16 cellular contexts compared by ENCODE assay signal in genomic region chr16:85738878-85739715, GRCh38. TPM values are rescaled to one million over a fixed set of nuclear protein-coding genes. Genes with fewer than 3 reads are reported as not detected.
DNase-seq lines count a peak whose midpoint lies in the region; ATAC-seq and TF ChIP-seq lines count a peak whose summit lies in the region.
"Had no signal": no experiment of that assay in that cellular context is flagged by ENCODE, and none has a peak within 500 bp of the region (broad histone marks: within the 10 kb centered on the region; RNA-seq: fewer than 3 reads in every experiment).

No MANE protein-coding gene starts in this region.

- TF ChIP-seq RAD21 in SK-N-SH (IDR thresholded peaks at IDR 0.05; ENCODE audit: low read length), result no peak

- H3K27ac ChIP-seq in SK-N-SH (ENCODE audit: low read depth in 2 of 2, low read length in 1 of 2) (0 out of 4 replicates have a peak overlapping the region, but pooled peaks of 1 of the 2 experiments have one; percentile 7), osteoblast (ENCODE audit: low read depth, low read length) (no peak overlapping the region), coronary artery (no peak overlapping the region)
- H3K27ac ChIP-seq: 22Rv1; A549; BLaER1 treated with 17β-estradiol and CSF1 and Interleukin-3, amounts not matched to agents 10 nM and 100 nM; GM23248; HL-60 had no signal

- no peak overlapping the region for H3K4me3 ChIP-seq in SK-N-SH (ENCODE audit: low read depth in 2 of 2, low read length in 1 of 2)
- H3K4me3 ChIP-seq in osteoblast (ENCODE audit: insufficient read depth, low read length), result no peak overlapping the region
- H3K4me3 ChIP-seq in coronary artery, result no peak overlapping the region
- H3K4me3 ChIP-seq: A549; BLaER1 treated with 17β-estradiol and CSF1 and Interleukin-3, amounts not matched to agents 10 nM and 100 nM; GM23248 had no signal

- H3K9me3 ChIP-seq in SK-N-SH, result no peaks in the 10 kb centered on the region
- H3K9me3 ChIP-seq in osteoblast (ENCODE audit: low read depth, low read length), result no peaks in the 10 kb centered on the region
- H3K9me3 ChIP-seq: A549; BLaER1 treated with 17β-estradiol and CSF1 and Interleukin-3, amounts not matched to agents 10 nM and 100 nM had no signal

- POLR2A ChIA-PET in SK-N-SH (lab: Yijun Ruan, JAX), result no interaction called here

- 78% methylated on average over 13 of the region's 13 CpGs for WGBS in SK-N-SH (ENCODE audit: low lambda C conversion rate)

- H3K36me3 ChIP-seq in SK-N-SH (replicated peaks in 1 of 2; ENCODE audit: control insufficient read depth in 1 of 2, insufficient read depth in 2 of 2, low read length in 1 of 2) (no peaks in the 10 kb centered on the region), osteoblast (ENCODE audit: insufficient read depth, low read length) (no peaks in the 10 kb centered on the region)

- TF ChIP-seq CTCF in SK-N-SH (IDR thresholded peaks at IDR 0.05), result no peak
- TF ChIP-seq CTCF in osteoblast (IDR thresholded peaks at IDR 0.05; ENCODE audit: extremely low read depth, low read depth, low read length), result no peak
- TF ChIP-seq CTCF in coronary artery (IDR thresholded peaks at IDR 0.05), result no peak

- H2AFZ ChIP-seq in SK-N-SH (ENCODE audit: low read depth) (no peak overlapping the region), osteoblast (ENCODE audit: low read length) (no peak overlapping the region)
- H2AFZ ChIP-seq: GM23248 had no signal

- ATAC-seq in SK-N-SH treated with all-trans-retinoic acid at 6 μM for 48 hours, result no peak
- ATAC-seq in activated CD4-positive, CD25-positive, alpha-beta regulatory T cell treated with anti-CD3 and anti-CD28 coated beads, Interleukin-2, amount 50 U/mL, for 24 hours, result no peak
- no peak for ATAC-seq in HG03342 (IDR thresholded peaks at IDR 0.05; ENCODE audit: unreplicated experiment)
- ATAC-seq: A549; CD8-positive, alpha-beta T cell had no signal

- H3K27me3 ChIP-seq in SK-N-SH (ENCODE audit: insufficient read depth) (no peaks in the 10 kb centered on the region), osteoblast (ENCODE audit: insufficient read depth, low read length) (no peaks in the 10 kb centered on the region)

- H3K4me1 ChIP-seq in SK-N-SH (ENCODE audit: control insufficient read depth in 1 of 2, insufficient read depth in 2 of 2, low read depth in 1 of 2, low read length in 1 of 2) (peaks cover 0 to 8% of the 10 kb centered on the region in 2 experiments; a peak in 1 of 4 replicates), osteoblast (ENCODE audit: insufficient read depth, low read length) (no peaks in the 10 kb centered on the region)
- H3K4me1 ChIP-seq: A549 had no signal

- CTCF ChIA-PET in SK-N-SH (lab: Yijun Ruan, JAX), result interaction anchor here (0.8 to 1.2 kb wide), 2 partner anchors 21 to 23 kb away, joined by 3 read pairs; no protein-coding TSS in a partner anchor

- H3K9ac ChIP-seq in SK-N-SH, result no peak overlapping the region
- H3K9ac ChIP-seq: BLaER1 treated with 17β-estradiol and CSF1 and Interleukin-3, amounts not matched to agents 10 nM and 100 nM; GM23248 had no signal

- H3K79me2 ChIP-seq in SK-N-SH (ENCODE audit: insufficient read depth) (peaks cover 18% of the 10 kb centered on the region), osteoblast (ENCODE audit: insufficient read depth, low read length) (no peaks in the 10 kb centered on the region)

- peak; percentile 51 for DNase-seq in SK-N-SH
- peak; percentile 18 for DNase-seq in amniotic epithelial cell (ENCODE audit: low read depth)
- peak; percentile 66 for DNase-seq in osteoblast (ENCODE audit: insufficient read length, low spot score, missing footprints)
- no peak for DNase-seq in coronary artery (ENCODE audit: low spot score)
- DNase-seq: CD8-positive, alpha-beta T cell; COR-L47; GDM1; GM23248; HCEC 1CT had no signal

- no peaks in the 10 kb centered on the region for H3K9me2 ChIP-seq in SK-N-SH

- no peaks in the 10 kb centered on the region for H3F3A ChIP-seq in SK-N-SH (replicated peaks; ENCODE audit: insufficient read depth)

- no peak for TF ChIP-seq EP300 in SK-N-SH (IDR thresholded peaks at IDR 0.05; ENCODE audit: borderline replicate concordance in 1 of 2, low read depth in 1 of 2, low read length in 1 of 2)

- no peaks in the 10 kb centered on the region; the same call in 1 of the 2 replicates for H4K20me1 ChIP-seq in SK-N-SH (ENCODE audit: insufficient read depth)
- no peaks in the 10 kb centered on the region for H4K20me1 ChIP-seq in osteoblast (ENCODE audit: insufficient read depth, low read length)

- H3K4me2 ChIP-seq in SK-N-SH (no peak overlapping the region), osteoblast (ENCODE audit: insufficient read depth, low read length) (no peak overlapping the region)
- H3K4me2 ChIP-seq: A549 had no signal

TF ChIP-seq in SK-N-SH, 30 proteins besides CTCF, POLR2A, EP300 and RAD21:
- TF ChIP-seq, protein P1, sequence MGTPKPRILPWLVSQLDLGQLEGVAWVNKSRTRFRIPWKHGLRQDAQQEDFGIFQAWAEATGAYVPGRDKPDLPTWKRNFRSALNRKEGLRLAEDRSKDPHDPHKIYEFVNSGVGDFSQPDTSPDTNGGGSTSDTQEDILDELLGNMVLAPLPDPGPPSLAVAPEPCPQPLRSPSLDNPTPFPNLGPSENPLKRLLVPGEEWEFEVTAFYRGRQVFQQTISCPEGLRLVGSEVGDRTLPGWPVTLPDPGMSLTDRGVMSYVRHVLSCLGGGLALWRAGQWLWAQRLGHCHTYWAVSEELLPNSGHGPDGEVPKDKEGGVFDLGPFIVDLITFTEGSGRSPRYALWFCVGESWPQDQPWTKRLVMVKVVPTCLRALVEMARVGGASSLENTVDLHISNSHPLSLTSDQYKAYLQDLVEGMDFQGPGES (IDR thresholded peaks at IDR 0.05; ENCODE audit: low read depth, low read length), result no peak
- TF ChIP-seq FOSL2 (IDR thresholded peaks at IDR 0.05; ENCODE audit: borderline replicate concordance, low read depth) (no peak), EZH2phosphoT487 (IDR thresholded peaks at IDR 0.05; ENCODE audit: borderline replicate concordance, low read depth) (no peak), POLR2AphosphoS5 (IDR thresholded peaks at IDR 0.05; ENCODE audit: low read depth, low read length) (no peak), JUND (IDR thresholded peaks at IDR 0.05) (no peak), RXRA (IDR thresholded peaks at IDR 0.05; ENCODE audit: borderline replicate concordance, low read depth) (no peak), TCF12 (IDR thresholded peaks at IDR 0.05) (no peak), GATA2 (CRISPR knock-in tag; IDR thresholded peaks at IDR 0.05) (no peak), ELF1 (IDR thresholded peaks at IDR 0.05) (no peak)
- TF ChIP-seq, protein P2, sequence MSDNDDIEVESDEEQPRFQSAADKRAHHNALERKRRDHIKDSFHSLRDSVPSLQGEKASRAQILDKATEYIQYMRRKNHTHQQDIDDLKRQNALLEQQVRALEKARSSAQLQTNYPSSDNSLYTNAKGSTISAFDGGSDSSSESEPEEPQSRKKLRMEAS (IDR thresholded peaks at IDR 0.05; ENCODE audit: low read depth), result no peak

TF ChIP-seq in SK-N-SH treated with all-trans-retinoic acid at 6 μM for 48 hours, 23 proteins besides CTCF, POLR2A, EP300 and RAD21 (continues in another document):
- no peak for TF ChIP-seq ESRRG (CRISPR knock-in tag; IDR thresholded peaks at IDR 0.05)
- TF ChIP-seq ZC3H10 (CRISPR knock-in tag; IDR thresholded peaks at IDR 0.05), result no peak
- TF ChIP-seq ARNTL (CRISPR knock-in tag; IDR thresholded peaks at IDR 0.05; ENCODE audit: borderline replicate concordance, low read depth), result no peak
- no peak for TF ChIP-seq SNAI2 (CRISPR knock-in tag; IDR thresholded peaks at IDR 0.05)
- TF ChIP-seq TCF4 (CRISPR knock-in tag; IDR thresholded peaks at IDR 0.05; ENCODE audit: borderline replicate concordance), result no peak
- no peak for TF ChIP-seq PPARA (CRISPR knock-in tag; IDR thresholded peaks at IDR 0.05; ENCODE audit: borderline replicate concordance)
- TF ChIP-seq ZNF8 (CRISPR knock-in tag; IDR thresholded peaks at IDR 0.05), result no peak
- no peak for TF ChIP-seq GLIS3 (CRISPR knock-in tag; IDR thresholded peaks at IDR 0.05)
- TF ChIP-seq ISL1 (CRISPR knock-in tag; IDR thresholded peaks at IDR 0.05), result no peak
- TF ChIP-seq TSHZ2 (CRISPR knock-in tag; IDR thresholded peaks at IDR 0.05), result no peak
- no peak for TF ChIP-seq OSR1 (CRISPR knock-in tag; IDR thresholded peaks at IDR 0.05)

RNA-seq across cellular contexts. Expression of gene C16orf74, which starts 11.8 kb away (rescaled TPM):
- polyA plus RNA-seq in SK-N-SH (2012; rRNA removed), result 15.9 and 27.2 TPM in 2 replicates
- 13.7 and 16.7 TPM in 2 replicates for polyA plus RNA-seq in SK-N-SH (2012; cell fraction: cytosol; rRNA removed)
- 20.6 and 35.2 TPM in 2 replicates for polyA plus RNA-seq in SK-N-SH (2012; cell fraction: nucleus; rRNA removed)
- total RNA-seq in osteoblast, result 0.59 and 0.72 TPM in 2 replicates

RNA-seq across cellular contexts. Expression of gene GINS2, which starts 50.3 kb away (rescaled TPM):
- polyA plus RNA-seq in SK-N-SH (2012; rRNA removed), result 8.4 and 9.0 TPM in 2 replicates
- 9.0 and 9.3 TPM in 2 replicates for polyA plus RNA-seq in SK-N-SH (2012; cell fraction: cytosol; rRNA removed)
- polyA plus RNA-seq in SK-N-SH (2012; cell fraction: nucleus; rRNA removed), result 3.7 and 4.5 TPM in 2 replicates
- total RNA-seq in osteoblast, result 1.2 and 1.8 TPM in 2 replicates
